In the genomic region with DNA sequence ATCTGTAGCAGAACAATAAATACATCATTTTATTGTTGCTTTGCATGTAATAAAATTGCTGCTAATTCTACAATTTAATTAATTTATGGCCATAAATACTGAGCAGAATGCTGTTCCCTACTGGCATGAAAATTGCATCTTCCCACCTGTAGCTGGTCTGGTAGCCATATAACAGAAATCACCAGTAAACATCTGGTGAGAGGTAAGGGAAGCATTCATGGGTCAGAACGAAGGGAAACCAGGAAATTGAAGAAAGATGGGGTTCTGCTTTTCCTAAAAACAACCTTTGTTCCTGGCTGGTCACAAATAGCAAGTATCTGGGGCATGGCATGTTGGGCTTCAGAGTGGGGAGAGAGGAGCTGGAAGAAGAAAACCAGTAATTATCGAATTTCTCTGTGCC, we compare ENCODE assay signal across 24 cellular contexts.
"Had no signal": no experiment of that assay in that cellular context is flagged by ENCODE, and none has a peak within 500 bp of the region (broad histone marks: within the 10 kb centered on the region; RNA-seq: fewer than 3 reads in every experiment).

No MANE protein-coding gene starts in this region.

- H3K4me2 ChIP-seq: KMS-11 had no signal

- H3K27ac ChIP-seq: HL-60, KMS-11, SJSA1 had no signal

- H3K4me3 ChIP-seq: K562, SJSA1 had no signal

- H3K4me1 ChIP-seq: SJSA1 had no signal

- H3K9me3 ChIP-seq: SJSA1 had no signal

- FAIRE-seq: HTR-8/SVneo, K562, RCC 7860 had no signal

- ATAC-seq: K562 had no signal

- DNase-seq: Kasumi-1, MM.1S, NCI-H1092 treated with DMSO at 0.1 percent for 48 hours, NCI-H1436, NCI-H187, NCI-H2029, NCI-H2081 treated with DMSO at 0.1 percent for 48 hours, NCI-H2171, NCI-H226, NCI-H446, NCI-H510A, NCI-H524 treated with DMSO at 0.1 percent for 48 hours, NCI-H69, NCI-H774, Right ventricle myocardium superior, RPMI8226, SIG-M5, SW 1271 had no signal

- H3K9ac ChIP-seq: KMS-11 had no signal

- H3K27me3 ChIP-seq: SJSA1 had no signal
